In the genomic region with DNA sequence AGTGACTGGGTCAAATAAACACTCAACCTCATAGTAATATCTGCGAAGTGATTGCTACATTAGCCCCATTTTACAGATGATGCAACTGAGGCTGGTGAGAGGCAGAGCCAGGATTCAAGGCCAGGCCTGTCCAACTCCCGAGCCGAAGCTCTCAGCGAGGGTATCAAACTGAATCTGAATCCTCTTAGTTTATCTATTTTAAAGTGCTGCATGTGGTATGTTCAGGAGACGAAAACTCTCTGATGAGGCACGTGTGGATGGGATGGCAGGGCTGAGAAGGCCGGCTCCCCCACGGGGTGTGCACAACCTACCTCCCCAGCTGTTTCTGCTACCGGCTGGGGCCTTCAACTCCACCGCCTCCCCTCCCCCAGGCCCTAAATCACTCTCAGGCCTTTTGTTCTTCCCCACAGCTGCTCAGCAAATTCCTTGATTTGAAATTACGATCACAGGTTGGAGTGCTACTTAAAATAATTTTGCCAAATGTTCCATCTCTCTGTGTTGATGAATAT, we compare ENCODE assay signal across 8 cellular contexts.
DNase-seq lines count a peak whose midpoint lies in the region; ATAC-seq and TF ChIP-seq lines count a peak whose summit lies in the region.

No MANE protein-coding gene starts in this region.

- DNase-seq in MCF 10A (ENCODE audit: unreplicated experiment) (no peak), mammary epithelial cell (no peak), SK-N-MC (ENCODE audit: low read depth, low spot score) (no peak), transverse colon (no peak), omental fat pad (ENCODE audit: low spot score) (no peak)
- DNase-seq in stimulated activated naive CD4-positive, alpha-beta T cell (lab: John Stamatoyannopoulos, UW) = no peak

- TF ChIP-seq EP300 in transverse colon (IDR thresholded peaks at IDR 0.05; ENCODE audit: low read depth) = no peak

- in situ Hi-C loops in mammary epithelial cell (cut with MboI; ENCODE audit: low sequenced_read_pairs in 2 of 2) = no loop called here
- in situ Hi-C loops in transverse colon (cut with MboI; ENCODE audit: low pct_ligation_motif_present in 1 of 4, low pct_unique_long_range_greater_than_20kb in 1 of 4, low sequenced_read_pairs in 3 of 4) = no loop called here

- no peaks in the 10 kb centered on the region for H3K36me3 ChIP-seq in mammary epithelial cell (ENCODE audit: insufficient read depth, low read length)
- no peaks in the 10 kb centered on the region for H3K36me3 ChIP-seq in SK-N-MC (ENCODE audit: insufficient read depth, low read length)
- H3K36me3 ChIP-seq in transverse colon = no peaks in the 10 kb centered on the region

- H2AFZ ChIP-seq in mammary epithelial cell (ENCODE audit: low read depth, low read length) = no peak overlapping the region

- no peaks in the 10 kb centered on the region for H3K9me3 ChIP-seq in mammary epithelial cell (replicated peaks; ENCODE audit: insufficient read depth, low read length)
- no peaks in the 10 kb centered on the region for H3K9me3 ChIP-seq in SK-N-MC (ENCODE audit: low read depth, low read length)
- no peaks in the 10 kb centered on the region for H3K9me3 ChIP-seq in transverse colon

- dilution Hi-C loops in mammary epithelial cell (cut with HindIII; ENCODE audit: low sequenced_read_pairs) = loop anchor here (5.0 kb wide), 1 partner anchor 80 kb away; no protein-coding TSS in a partner anchor

- no peaks in the 10 kb centered on the region for H3K36me3 Mint-ChIP-seq in MCF 10A (ENCODE audit: insufficient read depth, unreplicated experiment)

- H3K4me3 ChIP-seq in mammary epithelial cell (replicated peaks in 1 of 3; ENCODE audit: insufficient read depth in 1 of 3, low read depth in 2 of 3, low read length in 3 of 3) (no peak overlapping the region), SK-N-MC (no peak overlapping the region), transverse colon (no peak overlapping the region)

- BruUV-seq in MCF 10A (replicated peaks; lab: Mats Ljungman, UMichigan) (no TSS peak), mammary epithelial cell (replicated peaks; lab: Mats Ljungman, UMichigan) (no TSS peak)

- H3K4me1 ChIP-seq in mammary epithelial cell (ENCODE audit: insufficient read depth, low read length) (peaks cover 9% of the 10 kb centered on the region), transverse colon (peaks cover 37 to 77% (median 72%) of the 10 kb centered on the region in 4 donors)

- H3K27me3 ChIP-seq in mammary epithelial cell (ENCODE audit: insufficient read depth, low read length) = no peaks in the 10 kb centered on the region
- no peaks in the 10 kb centered on the region for H3K27me3 ChIP-seq in layer of hippocampus (ENCODE audit: control insufficient read depth, insufficient read depth, low read length)
- H3K27me3 ChIP-seq in transverse colon = no peaks in the 10 kb centered on the region

- POLR2A ChIA-PET in MCF 10A (lab: Yijun Ruan, JAX) = interaction anchor here (0.5 to 2.6 kb wide), 7 partner anchors 9 to 345 kb away, joined by 3 to 12 read pairs (median 6); no protein-coding TSS in a partner anchor

- no peaks in the 10 kb centered on the region for H3K27me3 Mint-ChIP-seq in MCF 10A (ENCODE audit: insufficient read depth, unreplicated experiment)

- H3K4me2 ChIP-seq in mammary epithelial cell (ENCODE audit: insufficient read depth, low read depth, low read length) = no peak overlapping the region

- no peak overlapping the region for H3K9ac ChIP-seq in mammary epithelial cell (ENCODE audit: insufficient read depth, low read length)
- peak overlapping the region; percentile 43 for H3K9ac ChIP-seq in SK-N-MC (ENCODE audit: insufficient read length)

- H4K20me1 ChIP-seq in mammary epithelial cell (ENCODE audit: insufficient read depth, low read length) = no peaks in the 10 kb centered on the region

- H3K27ac ChIP-seq in mammary epithelial cell (ENCODE audit: insufficient read depth, low read depth, low read length) (no peak overlapping the region), SK-N-MC (peak overlapping the region; percentile 37; the same call in 1 of the 2 replicates), layer of hippocampus (ENCODE audit: low read depth, low read length) (peak overlapping the region; percentile 15), transverse colon (peak overlapping the region; percentile 88 to 94 (median 90))

- H3K4me3 Mint-ChIP-seq in MCF 10A (ENCODE audit: unreplicated experiment) = no peak overlapping the region

- no peak for TF ChIP-seq POLR2A in transverse colon (IDR thresholded peaks at IDR 0.05)

- no peak for ATAC-seq in omental fat pad (ENCODE audit: low FRiP score)
- no peak for ATAC-seq in HG03457 (IDR thresholded peaks at IDR 0.05; ENCODE audit: unreplicated experiment)

- H3K9me3 Mint-ChIP-seq in MCF 10A (ENCODE audit: unreplicated experiment) = no peaks in the 10 kb centered on the region

- CTCF ChIA-PET in MCF 10A (lab: Yijun Ruan, JAX) (interaction anchor here (0.6 to 1.3 kb wide), 5 partner anchors 23 to 1644 kb away, joined by 3 to 7 read pairs (median 3); no protein-coding TSS in a partner anchor), mammary epithelial cell (lab: Charles Lee; ENCODE audit: low non-redundant PET) (no interaction called here)

- H3K4me1 Mint-ChIP-seq in MCF 10A (ENCODE audit: insufficient read depth, unreplicated experiment) = peaks cover 19% of the 10 kb centered on the region

- intact Hi-C loops in MCF 10A (cut with micrococcal nuclease) (no loop called here), mammary epithelial cell (cut with micrococcal nuclease) (no loop called here), transverse colon (cut with DNase I; ENCODE audit: low total_unique reads) (no loop called here)

- WGBS in mammary epithelial cell (ENCODE audit: low coverage, missing lambda C conversion rate) = 98% methylated on average over 10 of the region's 11 CpGs
- 46 to 53% methylated on average over 2 to 11 of the region's 11 CpGs for WGBS in transverse colon (ENCODE audit: low coverage in 1 of 2), 2 donors

- H3K27ac Mint-ChIP-seq in MCF 10A (ENCODE audit: low read depth, unreplicated experiment) = peak overlapping the region; percentile 30

- no peak for TF ChIP-seq CTCF in MCF 10A (IDR thresholded peaks at IDR 0.05; ENCODE audit: unreplicated experiment)
- no peak for TF ChIP-seq CTCF in mammary epithelial cell (conservative IDR thresholded peaks at IDR 0.05 in 1 of 2, IDR thresholded peaks at IDR 0.05 in 1 of 2; ENCODE audit: extremely low read depth in 1 of 2, insufficient read depth in 1 of 2, low read depth in 1 of 2, low read length in 2 of 2)
- TF ChIP-seq CTCF in transverse colon (IDR thresholded peaks at IDR 0.05) = no peak
- no peak for TF ChIP-seq CTCF in omental fat pad (IDR thresholded peaks at IDR 0.05)

- H3K79me2 ChIP-seq in mammary epithelial cell (ENCODE audit: insufficient read depth, low read length) = no peaks in the 10 kb centered on the region
